ENCODE assay signal across 25 cellular contexts in the genomic region with DNA sequence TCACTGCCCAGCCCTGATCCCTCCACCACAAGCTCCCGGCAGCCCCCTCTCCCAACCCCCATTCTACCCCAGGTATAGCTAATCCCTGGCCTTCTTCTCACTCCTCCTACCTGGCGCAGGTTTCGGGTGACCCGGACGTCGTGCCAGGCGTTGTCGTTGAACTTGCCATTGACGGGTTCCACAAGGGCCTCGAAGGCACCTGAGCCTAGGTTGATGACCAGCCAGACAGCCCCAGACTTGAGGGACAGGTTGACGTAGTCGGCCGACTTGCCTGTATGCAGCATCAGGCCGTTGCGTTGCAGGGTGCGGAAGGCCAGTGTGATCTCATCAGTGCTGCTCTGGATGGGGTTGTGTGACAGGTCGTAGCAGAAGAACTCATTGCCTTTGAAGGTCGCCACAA. TPM values are rescaled to one million over a fixed set of nuclear protein-coding genes. Genes with fewer than 3 reads are reported as not detected.
DNase-seq lines count a peak whose midpoint lies in the region; ATAC-seq, FAIRE-seq and TF ChIP-seq lines count a peak whose summit lies in the region.
"Had no signal": no experiment of that assay in that cellular context is flagged by ENCODE, and none has a peak within 500 bp of the region (broad histone marks: within the 10 kb centered on the region; RNA-seq: fewer than 3 reads in every experiment).

No MANE protein-coding gene starts in this region.

- no peak overlapping the region for H3K4me2 ChIP-seq in osteoblast (ENCODE audit: insufficient read depth, low read length)

- FAIRE-seq in urothelium cell line (lab: Jason Lieb, UNC), result peak; percentile 82
- FAIRE-seq: A204.1, G401.6, GM12892, GM19239 had no signal

- H2AFZ ChIP-seq in osteoblast (ENCODE audit: low read length), result no peak overlapping the region
- H2AFZ ChIP-seq: GM23248 had no signal

- H3K36me3 ChIP-seq in osteoblast (ENCODE audit: insufficient read depth, low read length), result no peaks in the 10 kb centered on the region
- H3K36me3 ChIP-seq: BLaER1 had no signal

- peaks cover 17% of the 10 kb centered on the region for H3K27me3 Mint-ChIP-seq in chondrocyte (ENCODE audit: low read depth)
- peaks cover 12% of the 10 kb centered on the region for H3K27me3 Mint-ChIP-seq in stimulated activated memory B cell treated with anti-CD40 and anti-IgM and Interleukin-4, amounts not matched to agents 10 μg/mL and 1 μg/mL and 100 μg/mL, for 72 hours
- H3K27me3 Mint-ChIP-seq: B cell had no signal

- peaks cover 6% of the 10 kb centered on the region for H3K4me1 Mint-ChIP-seq in chondrocyte (ENCODE audit: low read depth)
- peaks cover 19% of the 10 kb centered on the region for H3K4me1 Mint-ChIP-seq in stimulated activated memory B cell treated with anti-CD40 and anti-IgM and Interleukin-4, amounts not matched to agents 10 μg/mL and 1 μg/mL and 100 μg/mL, for 72 hours

- no peak overlapping the region for H3K4me3 ChIP-seq in osteoblast (ENCODE audit: insufficient read depth, low read length)
- H3K4me3 ChIP-seq: BLaER1, GM23248 had no signal

- no peaks in the 10 kb centered on the region for H3K36me3 Mint-ChIP-seq in chondrocyte (ENCODE audit: low read depth)
- H3K36me3 Mint-ChIP-seq in stimulated activated memory B cell treated with anti-CD40 and anti-IgM and Interleukin-4, amounts not matched to agents 10 μg/mL and 1 μg/mL and 100 μg/mL, for 72 hours, result no peaks in the 10 kb centered on the region
- H3K36me3 Mint-ChIP-seq: CD4-positive, CD25-positive, alpha-beta regulatory T cell; CD8-positive, alpha-beta T cell had no signal

- no peaks in the 10 kb centered on the region for H3K79me2 ChIP-seq in osteoblast (ENCODE audit: insufficient read depth, low read length)

- no peak for TF ChIP-seq CTCF in chondrocyte (IDR thresholded peaks at IDR 0.05)
- no peak for TF ChIP-seq CTCF in osteoblast (IDR thresholded peaks at IDR 0.05; ENCODE audit: extremely low read depth, low read depth, low read length)

- H3K9me3 Mint-ChIP-seq in chondrocyte (ENCODE audit: low read depth), result no peaks in the 10 kb centered on the region
- no peaks in the 10 kb centered on the region for H3K9me3 Mint-ChIP-seq in stimulated activated memory B cell treated with anti-CD40 and anti-IgM and Interleukin-4, amounts not matched to agents 10 μg/mL and 1 μg/mL and 100 μg/mL, for 72 hours
- H3K9me3 Mint-ChIP-seq: CD8-positive, alpha-beta T cell; H9 had no signal

- H3K4me1 ChIP-seq in osteoblast (ENCODE audit: insufficient read depth, low read length), result peaks cover 5% of the 10 kb centered on the region

- no peaks in the 10 kb centered on the region for H4K20me1 ChIP-seq in osteoblast (ENCODE audit: insufficient read depth, low read length)
- H4K20me1 ChIP-seq: BLaER1 had no signal

- no peak for ATAC-seq in stimulated activated memory B cell treated with anti-CD40 and anti-IgM and Interleukin-4, amounts not matched to agents 10 μg/mL and 1 μg/mL and 100 μg/mL, for 72 hours
- ATAC-seq in GM18858 (IDR thresholded peaks at IDR 0.05; ENCODE audit: unreplicated experiment), result no peak
- ATAC-seq: CD8-positive, alpha-beta T cell; HCT116 had no signal

- H3K27me3 ChIP-seq in osteoblast (ENCODE audit: insufficient read depth, low read length), result peaks cover 12% of the 10 kb centered on the region
- H3K27me3 ChIP-seq: BLaER1 had no signal

- no peak overlapping the region for H3K27ac ChIP-seq in osteoblast (ENCODE audit: low read depth, low read length)
- H3K27ac ChIP-seq: 22Rv1, BLaER1, C4-2B, GM23248 had no signal

- no peaks in the 10 kb centered on the region for H3K9me3 ChIP-seq in osteoblast (ENCODE audit: low read depth, low read length)
- H3K9me3 ChIP-seq: BLaER1, Caco-2 had no signal

- DNase-seq in activated CD8-positive, alpha-beta memory T cell treated with anti-CD3 and anti-CD28 coated beads for 24 hours, result peak; percentile 52
- no peak for DNase-seq in activated CD8-positive, alpha-beta memory T cell treated with anti-CD3 and anti-CD28 coated beads, Interleukin-2, amount 50 U/mL, for 48 hours
- peak; percentile 77 for DNase-seq in chondrocyte (ENCODE audit: low spot score)
- DNase-seq in osteoblast (ENCODE audit: insufficient read length, low spot score, missing footprints), result peak; percentile 43
- no peak for DNase-seq in urothelium cell line (ENCODE audit: low spot score)
- no peak for DNase-seq in activated naive CD4-positive, alpha-beta T cell treated with anti-CD3 and anti-CD28 coated beads, Interleukin-2, amount 50 U/mL, for 16 hours
- DNase-seq: Caco-2; CD4-positive, CD25-positive, alpha-beta regulatory T cell; CD8-positive, alpha-beta T cell; DMS153; DND-41; GM23248; H9 had no signal

- no peak overlapping the region for H3K27ac Mint-ChIP-seq in chondrocyte (ENCODE audit: unreplicated experiment)
- H3K27ac Mint-ChIP-seq in stimulated activated memory B cell treated with anti-CD40 and anti-IgM and Interleukin-4, amounts not matched to agents 10 μg/mL and 1 μg/mL and 100 μg/mL, for 72 hours, result no peak overlapping the region
- H3K27ac Mint-ChIP-seq: B cell; CD4-positive, CD25-positive, alpha-beta regulatory T cell; CD8-positive, alpha-beta T cell; H9 had no signal

- no peak overlapping the region for H3K4me3 Mint-ChIP-seq in chondrocyte (ENCODE audit: unreplicated experiment)
- H3K4me3 Mint-ChIP-seq in stimulated activated memory B cell treated with anti-CD40 and anti-IgM and Interleukin-4, amounts not matched to agents 10 μg/mL and 1 μg/mL and 100 μg/mL, for 72 hours, result no peak overlapping the region
- H3K4me3 Mint-ChIP-seq: B cell; CD4-positive, CD25-positive, alpha-beta regulatory T cell; CD8-positive, alpha-beta T cell; H9 had no signal

RNA-seq across cellular contexts. Expression of gene NRXN2, which starts 37.5 kb away (rescaled TPM):
- 1.1 to 3.0 TPM (median 1.8 TPM) in 3 replicates for total RNA-seq in chondrocyte
- 62.5 and 90.1 TPM in 2 replicates for total RNA-seq in osteoblast

RNA-seq across cellular contexts. Expression of gene RASGRP2, which starts 58.4 kb away (rescaled TPM):
- total RNA-seq in chondrocyte (4.7 to 11.4 TPM (median 10.1 TPM) in 3 replicates), osteoblast (0.29 TPM in 1 of 2 replicates, not detected in the other)
- total RNA-seq: GM23248, H4 had no signal

Comparison
In these comparisons a context has a peak if more than half of its experiments do, and no peak if none do; other contexts are left out.
1. DNase-seq: peak in activated CD8-positive, alpha-beta memory T cell treated with anti-CD3 and anti-CD28 coated beads for 24 hours (single experiment), chondrocyte (single experiment) and osteoblast (single experiment); none in activated CD8-positive, alpha-beta memory T cell treated with anti-CD3 and anti-CD28 coated beads, Interleukin-2, amount 50 U/mL, for 48 hours (single experiment), urothelium cell line (single experiment) and activated naive CD4-positive, alpha-beta T cell treated with anti-CD3 and anti-CD28 coated beads, Interleukin-2, amount 50 U/mL, for 16 hours (single experiment).
2. RNA of gene NRXN2, which starts 37.5 kb away (total RNA-seq): 62.5 to 90.1 TPM in osteoblast; 1.1 to 3.0 TPM in chondrocyte; every median in the first group is over 10 times any median in the second.